Comparison of ENCODE assay signal across 9 cellular contexts in the genomic region with DNA sequence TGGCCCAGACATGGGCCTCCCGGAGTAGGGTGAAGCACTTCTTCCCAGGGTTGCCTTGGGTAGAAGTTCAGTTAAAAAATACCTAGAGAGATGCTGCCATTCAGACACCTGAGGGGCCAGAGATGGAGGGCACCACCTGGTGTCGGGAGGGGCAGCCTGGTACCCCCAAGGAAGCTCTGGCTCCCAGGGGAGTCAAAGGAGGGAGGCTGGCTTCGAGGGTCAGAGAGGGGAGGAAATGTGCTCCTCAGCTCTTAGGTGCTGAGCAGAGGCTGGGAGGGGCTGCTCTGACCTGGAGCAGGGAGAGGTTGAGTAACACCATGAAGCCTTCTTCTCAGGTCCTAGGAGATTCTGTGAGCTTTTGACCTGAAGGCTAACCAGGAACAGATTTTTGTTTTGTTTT. TPM values are rescaled to one million over a fixed set of nuclear protein-coding genes. Genes with fewer than 3 reads are reported as not detected.
DNase-seq lines count a peak whose midpoint lies in the region; ATAC-seq, FAIRE-seq and TF ChIP-seq lines count a peak whose summit lies in the region.
"Had no signal": no experiment of that assay in that cellular context is flagged by ENCODE, and none has a peak within 500 bp of the region (broad histone marks: within the 10 kb centered on the region; RNA-seq: fewer than 3 reads in every experiment).

No MANE protein-coding gene starts in this region.

- no peak for TF ChIP-seq POLR2A in A549 (IDR thresholded peaks at IDR 0.05; ENCODE audit: low read length)

- WGBS in A549 (ENCODE audit: missing lambda C conversion rate), result 65% methylated on average over 3 of the region's 3 CpGs

- H3K27me3 Mint-ChIP-seq in HFFc6 (ENCODE audit: insufficient read depth) (no peaks in the 10 kb centered on the region), brain (peaks cover 12% of the 10 kb centered on the region)
- H3K27me3 Mint-ChIP-seq in naive thymus-derived CD4-positive, alpha-beta T cell, result no peaks in the 10 kb centered on the region

- peaks cover 0 to 9% (median 0%) of the 10 kb centered on the region in 3 experiments for H3K36me3 ChIP-seq in naive thymus-derived CD4-positive, alpha-beta T cell (ENCODE audit: control insufficient read depth in 2 of 3, insufficient read depth in 3 of 3, low read length in 3 of 3)

- H3K9me3 Mint-ChIP-seq in HFFc6 (no peaks in the 10 kb centered on the region), brain (peaks cover 0 to 4% (median 0%) of the 10 kb centered on the region in 5 experiments)
- H3K9me3 Mint-ChIP-seq in naive thymus-derived CD4-positive, alpha-beta T cell, result peaks cover 0 to 2% (median 0%) of the 10 kb centered on the region in 11 donors

- ATAC-seq in A549 (no peak), left lobe of liver (no peak)
- no peak for ATAC-seq in naive thymus-derived CD4-positive, alpha-beta T cell

- H3K36me3 Mint-ChIP-seq in HFFc6 (ENCODE audit: low read depth) (peaks cover 13% of the 10 kb centered on the region; the same call in 1 of the 2 replicates), brain (no peaks in the 10 kb centered on the region)
- peaks cover 0 to 22% (median 3%) of the 10 kb centered on the region in 5 donors for H3K36me3 Mint-ChIP-seq in naive thymus-derived CD4-positive, alpha-beta T cell

- H3K4me3 ChIP-seq in A549, result no peak overlapping the region
- H3K4me3 ChIP-seq in naive thymus-derived CD4-positive, alpha-beta T cell (ENCODE audit: low read length), result peak overlapping the region; percentile 96

- peaks cover 43% of the 10 kb centered on the region for H3K4me1 ChIP-seq in A549
- H3K4me1 ChIP-seq in naive thymus-derived CD4-positive, alpha-beta T cell (ENCODE audit: control insufficient read depth in 2 of 2, insufficient read depth in 2 of 2, low read length in 2 of 2), result peaks cover 15 to 56% of the 10 kb centered on the region in 2 donors

- no peak for TF ChIP-seq EP300 in A549 (IDR thresholded peaks at IDR 0.05)

- H3K4me2 ChIP-seq in A549, result peak overlapping the region; percentile 95

- peak overlapping the region in 1 of 2 experiments; percentile 93; a peak in 1 of 6 replicates for H3K27ac ChIP-seq in A549
- H3K27ac ChIP-seq in naive thymus-derived CD4-positive, alpha-beta T cell (ENCODE audit: low read depth, low read length), result peak overlapping the region; percentile 85

- H3K9me3 ChIP-seq in A549, result no peaks in the 10 kb centered on the region
- H3K9me3 ChIP-seq in naive thymus-derived CD4-positive, alpha-beta T cell (ENCODE audit: control insufficient read depth in 2 of 3, low read length in 3 of 3), result no peaks in the 10 kb centered on the region

- H3K4me3 Mint-ChIP-seq in HFFc6 (peak overlapping the region; percentile 96), brain (peak overlapping the region; percentile 97 to 99 (median 98))
- peak overlapping the region; percentile 90 to 100 (median 98) for H3K4me3 Mint-ChIP-seq in naive thymus-derived CD4-positive, alpha-beta T cell

- POLR2A ChIA-PET in A549 (lab: Yijun Ruan, JAX), result no interaction called here
- POLR2A ChIA-PET in naive thymus-derived CD4-positive, alpha-beta T cell (lab: Charles Lee), result interaction anchor here (2.6 to 6.9 kb wide), 2 partner anchors 11 to 51 kb away, joined by 13 to 78 read pairs; partner anchors contain the start of gene ALG8

- intact Hi-C loops in naive thymus-derived CD4-positive, alpha-beta T cell (cut with micrococcal nuclease), result loop anchor here (5.0 to 10.0 kb wide), 4 partner anchors 102 to 1805 kb away; partner anchors contain the start of genes ACER3 (in 1 of the 2), GVQW3 (in 1 of the 2), NDUFC2 (in 1 of the 2) and THAP12 (in 1 of the 2)

- H3K4me1 Mint-ChIP-seq in HFFc6 (ENCODE audit: low read depth) (peaks cover 69% of the 10 kb centered on the region), brain (peaks cover 74% of the 10 kb centered on the region)
- H3K4me1 Mint-ChIP-seq in naive thymus-derived CD4-positive, alpha-beta T cell, result peaks cover 37 to 72% (median 68%) of the 10 kb centered on the region in 7 donors

- no peak for FAIRE-seq in A549 (lab: Jason Lieb, UNC)

- TF ChIP-seq RAD21 in A549 (conservative IDR thresholded peaks at IDR 0.05 in 1 of 2, IDR thresholded peaks at IDR 0.05 in 1 of 2), result no peak

- TF ChIP-seq CTCF in A549 (IDR thresholded peaks at IDR 0.05) (no peak), HFFc6 (IDR thresholded peaks at IDR 0.05) (no peak), brain (conservative IDR thresholded peaks at IDR 0.05) (no peak)

- H3K27me3 ChIP-seq in naive thymus-derived CD4-positive, alpha-beta T cell (ENCODE audit: control insufficient read depth in 2 of 2, insufficient read depth in 2 of 2, low read length in 2 of 2), result no peaks in the 10 kb centered on the region

- H3K27ac Mint-ChIP-seq in HFFc6 (peak overlapping the region; percentile 42; the same call in 1 of the 2 replicates), brain (peak overlapping the region; percentile 58 to 92 (median 86))
- H3K27ac Mint-ChIP-seq in naive thymus-derived CD4-positive, alpha-beta T cell, result peak overlapping the region; percentile 84 to 99 (median 91)

- no peak for DNase-seq in A549 (ENCODE audit: low read depth in 1 of 2, low spot score in 1 of 2)
- no peak for DNase-seq in HFFc6
- no peak for DNase-seq in naive thymus-derived CD4-positive, alpha-beta T cell
- no peak for DNase-seq in AG20443 (ENCODE audit: low spot score)
- no peak for DNase-seq in midbrain (lab: John Stamatoyannopoulos, UW)
- DNase-seq in left lobe of liver (ENCODE audit: low spot score), result no peak
- no peak for DNase-seq in GOT3 (lab: John Stamatoyannopoulos, UW)
- DNase-seq: SW 1271 had no signal

- CTCF ChIA-PET in A549 (lab: Yijun Ruan, JAX), result interaction anchor here (0.8 to 1.7 kb wide), 4 partner anchors 10 to 42 kb away, joined by 3 to 6 read pairs (median 5); no protein-coding TSS in a partner anchor
- CTCF ChIA-PET in naive thymus-derived CD4-positive, alpha-beta T cell (lab: Charles Lee), result interaction anchor here (1.5 to 1.7 kb wide), 2 partner anchors 11 to 13 kb away, joined by 8 to 9 read pairs; no protein-coding TSS in a partner anchor

TF ChIP-seq in A549, 52 proteins besides CTCF, POLR2A, EP300 and RAD21 (continues in another document):
- TF ChIP-seq HOXA7 (CRISPR knock-in tag; IDR thresholded peaks at IDR 0.05) (no peak), CEBPB (IDR thresholded peaks at IDR 0.05) (no peak), POLR2AphosphoS2 (conservative IDR thresholded peaks at IDR 0.05; ENCODE audit: low read length) (no peak), BCL3 (IDR thresholded peaks at IDR 0.05) (no peak)
- TF ChIP-seq, protein P1, sequence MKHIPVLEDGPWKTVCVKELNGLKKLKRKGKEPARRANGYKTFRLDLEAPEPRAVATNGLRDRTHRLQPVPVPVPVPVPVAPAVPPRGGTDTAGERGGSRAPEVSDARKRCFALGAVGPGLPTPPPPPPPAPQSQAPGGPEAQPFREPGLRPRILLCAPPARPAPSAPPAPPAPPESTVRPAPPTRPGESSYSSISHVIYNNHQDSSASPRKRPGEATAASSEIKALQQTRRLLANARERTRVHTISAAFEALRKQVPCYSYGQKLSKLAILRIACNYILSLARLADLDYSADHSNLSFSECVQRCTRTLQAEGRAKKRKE (CRISPR knock-in tag; IDR thresholded peaks at IDR 0.05; ENCODE audit: low read depth), result no peak

RNA-seq across cellular contexts. Expression of gene USP35, which starts 1.1 kb away (rescaled TPM):
- 3.8 and 4.4 TPM in 2 replicates for polyA plus RNA-seq in A549 (2011; rRNA removed)
- 4.4 and 5.6 TPM in 2 replicates for polyA plus RNA-seq in A549 (2012; cell fraction: cytosol; rRNA removed)
- 16.2 and 17.9 TPM in 2 replicates for polyA plus RNA-seq in A549 (2012; cell fraction: nucleus; rRNA removed)
- polyA plus RNA-seq in A549 (2017; fragmentation: RNase III; extraction: RNeasy Plus Mini Kit Qiagen cat#74134 plus additional on column Dnase treatment), result 5.5 to 6.4 TPM (median 5.8 TPM) in 3 replicates
- polyA minus RNA-seq in A549 (2011; rRNA and poly(A)+ RNA removed), result 5.1 and 6.7 TPM in 2 replicates
- 10 to 100 TPM in 1 of 6 experiments, 1 to 10 TPM in 5; 8.5 to 10.6 (median 9.0) TPM for total RNA-seq in HFFc6 (2021; fragmentation: NEBNext Ultra II Directional; extraction: Animal tissue kit (Norgen Biotek cat#: 25700))
- 5.4 TPM for polyA plus RNA-seq in brain (ENCODE audit: insufficient read depth, low read depth, low replicate concordance)
- 10 to 100 TPM; 11.3 to 19.2 (median 15.2) TPM for total RNA-seq in naive thymus-derived CD4-positive, alpha-beta T cell
- 1 to 10 TPM; 1.2 to 1.7 TPM for polyA plus RNA-seq in naive thymus-derived CD4-positive, alpha-beta T cell
- total RNA-seq in left lobe of liver, result 7.8 TPM

RNA-seq across cellular contexts. Expression of gene KCTD21, which starts 1.4 kb away (rescaled TPM):
- polyA plus RNA-seq in A549 (2011; rRNA removed), result 7.2 and 8.2 TPM in 2 replicates
- 5.4 and 6.8 TPM in 2 replicates for polyA plus RNA-seq in A549 (2012; cell fraction: cytosol; rRNA removed)
- polyA plus RNA-seq in A549 (2012; cell fraction: nucleus; rRNA removed), result 5.7 and 7.6 TPM in 2 replicates
- polyA plus RNA-seq in A549 (2017; fragmentation: RNase III; extraction: RNeasy Plus Mini Kit Qiagen cat#74134 plus additional on column Dnase treatment), result 5.9 to 6.4 TPM (median 5.9 TPM) in 3 replicates
- polyA minus RNA-seq in A549 (2011; rRNA and poly(A)+ RNA removed), result 21.2 and 23.7 TPM in 2 replicates
- total RNA-seq in HFFc6 (2021; fragmentation: NEBNext Ultra II Directional; extraction: Animal tissue kit (Norgen Biotek cat#: 25700)), result 10 to 100 TPM; 10.4 to 15.7 (median 12.6) TPM
- polyA plus RNA-seq in brain (ENCODE audit: insufficient read depth, low read depth, low replicate concordance), result 14.5 TPM
- 10 to 100 TPM in 1 of 5 experiments, 1 to 10 TPM in 4; 3.5 to 12.2 (median 6.5) TPM for total RNA-seq in naive thymus-derived CD4-positive, alpha-beta T cell
- 1 to 10 TPM; 1.2 to 3.3 TPM for polyA plus RNA-seq in naive thymus-derived CD4-positive, alpha-beta T cell
- total RNA-seq in left lobe of liver, result 12.5 TPM

RNA-seq across cellular contexts. Expression of gene ALG8, which starts 50.4 kb away (rescaled TPM):
- polyA plus RNA-seq in A549 (2011; rRNA removed) (141 and 159 TPM in 2 replicates), A549 (2017; fragmentation: RNase III; extraction: RNeasy Plus Mini Kit Qiagen cat#74134 plus additional on column Dnase treatment) (59.0 to 60.8 TPM (median 60.2 TPM) in 3 replicates), brain (ENCODE audit: insufficient read depth, low read depth, low replicate concordance) (26.2 TPM)
- 38.2 and 41.6 TPM in 2 replicates for polyA plus RNA-seq in A549 (2012; cell fraction: cytosol; rRNA removed)
- 34.9 and 57.0 TPM in 2 replicates for polyA plus RNA-seq in A549 (2012; cell fraction: nucleus; rRNA removed)
- polyA minus RNA-seq in A549 (2011; rRNA and poly(A)+ RNA removed), result 59.5 and 62.4 TPM in 2 replicates
- 10 to 100 TPM; 62.0 to 84.0 (median 69.8) TPM for total RNA-seq in HFFc6 (2021; fragmentation: NEBNext Ultra II Directional; extraction: Animal tissue kit (Norgen Biotek cat#: 25700))
- total RNA-seq in naive thymus-derived CD4-positive, alpha-beta T cell, result 10 to 100 TPM; 27.2 to 53.8 (median 30.8) TPM
- 10 to 100 TPM; 55.7 to 58.4 TPM for polyA plus RNA-seq in naive thymus-derived CD4-positive, alpha-beta T cell
- total RNA-seq in left lobe of liver, result 29.6 TPM
